7 cellular contexts compared by ENCODE assay signal in the genomic region with DNA sequence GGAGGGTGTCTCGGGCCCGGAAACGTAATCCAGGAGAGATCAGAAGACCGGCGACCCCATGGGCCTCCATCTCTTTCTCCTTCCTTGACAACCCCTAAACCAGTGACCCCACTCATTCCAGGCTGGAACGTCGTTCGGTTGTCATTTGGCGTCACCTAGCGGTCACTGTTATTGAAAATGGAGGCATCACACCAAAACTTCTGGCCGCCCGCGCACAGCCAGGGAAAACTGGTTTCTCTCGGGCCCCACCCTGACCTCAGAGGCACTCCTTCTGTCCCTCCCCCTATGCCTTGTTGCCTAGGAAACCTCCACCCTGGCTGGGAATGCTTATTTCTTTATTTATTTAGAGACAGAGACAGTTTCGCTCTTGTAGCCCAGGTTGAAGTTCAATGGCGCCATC.
DNase-seq lines count a peak whose midpoint lies in the region; ATAC-seq lines count a peak whose summit lies in the region.
"Not testable (repeated sequence)": the region's sequence is repeated elsewhere in the genome, so short reads cannot be mapped to it uniquely, and the experiment has no call there.

No MANE protein-coding gene starts in this region.

- H3K36me3 Mint-ChIP-seq in central memory CD8-positive, alpha-beta T cell (ENCODE audit: insufficient read depth); memory B cell: not testable (repeated sequence)

- not testable (repeated sequence) for DNase-seq in central memory CD8-positive, alpha-beta T cell (ENCODE audit: low spot score in 2 of 2); memory B cell (ENCODE audit: low spot score in 2 of 2)

- not testable (repeated sequence) for H3K4me1 Mint-ChIP-seq in central memory CD8-positive, alpha-beta T cell; memory B cell

- H3K27me3 Mint-ChIP-seq in central memory CD8-positive, alpha-beta T cell; memory B cell: not testable (repeated sequence)

- not testable (repeated sequence) for H3K9me3 Mint-ChIP-seq in central memory CD8-positive, alpha-beta T cell; memory B cell

- ATAC-seq in GM18868 (IDR thresholded peaks at IDR 0.05; ENCODE audit: unreplicated experiment) = peak; percentile 66
- peak; percentile 47 for ATAC-seq in GM21526 (IDR thresholded peaks at IDR 0.05; ENCODE audit: low FRiP score, unreplicated experiment)
- peak; percentile 61 for ATAC-seq in HG02798 (IDR thresholded peaks at IDR 0.05; ENCODE audit: poor library complexity, unreplicated experiment)
- peak; percentile 66 for ATAC-seq in HG03196 (IDR thresholded peaks at IDR 0.05; ENCODE audit: unreplicated experiment)
- peak; percentile 82 for ATAC-seq in SK-N-SH treated with all-trans-retinoic acid at 6 μM for 48 hours
- peak; percentile 47 for ATAC-seq in central memory CD8-positive, alpha-beta T cell (replicated peaks; ENCODE audit: extremely low read depth, poor library complexity, severe bottlenecking)
- peak; percentile 73 for ATAC-seq in memory B cell (ENCODE audit: low read depth)

- H3K4me3 Mint-ChIP-seq in central memory CD8-positive, alpha-beta T cell; memory B cell: not testable (repeated sequence)

- not testable (repeated sequence) for H3K27ac Mint-ChIP-seq in central memory CD8-positive, alpha-beta T cell (ENCODE audit: low read depth); memory B cell
